ENCODE assay signal across 14 cellular contexts in genomic region chr18:27843783-27844415, GRCh38.
DNase-seq lines count a peak whose midpoint lies in the region; ATAC-seq and TF ChIP-seq lines count a peak whose summit lies in the region.
"Had no signal": no experiment of that assay in that cellular context is flagged by ENCODE, and none has a peak within 500 bp of the region (broad histone marks: within the 10 kb centered on the region; RNA-seq: fewer than 3 reads in every experiment).

No MANE protein-coding gene starts in this region.

- peak overlapping the region; percentile 29 for H3K9ac ChIP-seq in skeletal muscle satellite cell (ENCODE audit: low read depth, low read length)

- H3K27me3 ChIP-seq in skeletal muscle satellite cell (ENCODE audit: control insufficient read depth, insufficient read depth, low read length) = no peaks in the 10 kb centered on the region
- H3K27me3 ChIP-seq in left ventricle myocardium inferior (ENCODE audit: low read depth) = no peaks in the 10 kb centered on the region
- H3K27me3 ChIP-seq: colonic mucosa, thyroid gland had no signal

- intact Hi-C loops in left ventricle myocardium inferior (cut with micrococcal nuclease) (no loop called here), left ventricle myocardium superior (cut with micrococcal nuclease) (no loop called here)

- H3K27ac ChIP-seq in left ventricle myocardium inferior (replicated peaks) = no peak overlapping the region
- H3K27ac ChIP-seq: colonic mucosa, thyroid gland had no signal

- TF ChIP-seq CTCF in HFF-Myc (IDR thresholded peaks at IDR 0.05; ENCODE audit: low read depth, low read length, missing control alignments) (no peak), fibroblast of the aortic adventitia (IDR thresholded peaks at IDR 0.05; ENCODE audit: insufficient read depth, low read length) (no peak), left ventricle myocardium inferior (IDR thresholded peaks at IDR 0.05; ENCODE audit: borderline replicate concordance) (no peak)

- peaks cover 37% of the 10 kb centered on the region for H3K4me1 ChIP-seq in skeletal muscle satellite cell (ENCODE audit: control insufficient read depth, insufficient read depth, low read length)
- H3K4me1 ChIP-seq in left ventricle myocardium inferior = no peaks in the 10 kb centered on the region
- H3K4me1 ChIP-seq: colonic mucosa, thyroid gland had no signal

- DNase-seq in HFF-Myc (ENCODE audit: extremely low read depth, low read depth) = peak; percentile 52
- peak; percentile 32 to 77 for DNase-seq in SW 1271 (lab: John Stamatoyannopoulos, UW)
- peak; percentile 66 for DNase-seq in fibroblast of the aortic adventitia (ENCODE audit: low read depth)
- no peak for DNase-seq in left ventricle myocardium inferior
- DNase-seq in left ventricle myocardium superior = no peak
- no peak for DNase-seq in NCI-H345 treated with DMSO at 0.1 percent for 48 hours (lab: John Stamatoyannopoulos, UW; ENCODE audit: unreplicated experiment)
- DNase-seq: activated CD8-positive, alpha-beta memory T cell treated with anti-CD3 and anti-CD28 coated beads for 24 hours; Caco-2; colonic mucosa; NCI-H1048; NCI-H2227 treated with DMSO at 0.1 percent for 48 hours; stimulated activated CD4-positive, alpha-beta T cell treated with anti-CD3 and anti-CD28 coated beads, Interleukin-12 subunit alpha, Interleukin-12 subunit beta, amount 100 ng/mL, for 4 hours; thyroid gland had no signal

- no peaks in the 10 kb centered on the region for H3K9me3 ChIP-seq in skeletal muscle satellite cell (replicated peaks; ENCODE audit: low read length)
- H3K9me3 ChIP-seq in left ventricle myocardium inferior (replicated peaks) = peaks cover 12% of the 10 kb centered on the region
- H3K9me3 ChIP-seq: Caco-2, colonic mucosa, thyroid gland had no signal

- no peak overlapping the region for H3K4me3 ChIP-seq in HFF-Myc (replicated peaks; ENCODE audit: low read depth, low read length)
- no peak overlapping the region for H3K4me3 ChIP-seq in fibroblast of the aortic adventitia (ENCODE audit: low read depth, low read length)
- peak overlapping the region; percentile 3 for H3K4me3 ChIP-seq in skeletal muscle satellite cell (ENCODE audit: low read length)
- no peak overlapping the region for H3K4me3 ChIP-seq in left ventricle myocardium inferior
- H3K4me3 ChIP-seq: colonic mucosa, thyroid gland had no signal

- no peaks in the 10 kb centered on the region for H3K36me3 ChIP-seq in skeletal muscle satellite cell (ENCODE audit: insufficient read depth, low read length)
- H3K36me3 ChIP-seq in left ventricle myocardium inferior = no peaks in the 10 kb centered on the region
- H3K36me3 ChIP-seq: colonic mucosa, thyroid gland had no signal

- no peak for ATAC-seq in left ventricle myocardium superior

- H3K4me2 ChIP-seq in skeletal muscle satellite cell (ENCODE audit: low read length) = peak overlapping the region; percentile 6

Comparison
In these comparisons a context has a peak if more than half of its experiments do, and no peak if none do; other contexts are left out.
1. DNase-seq: peak in HFF-Myc (single experiment), SW 1271 (2 of 2) and fibroblast of the aortic adventitia (single experiment); none in left ventricle myocardium inferior (single experiment), left ventricle myocardium superior (single experiment) and NCI-H345 treated with DMSO at 0.1 percent for 48 hours (single experiment).